In the genomic region with DNA sequence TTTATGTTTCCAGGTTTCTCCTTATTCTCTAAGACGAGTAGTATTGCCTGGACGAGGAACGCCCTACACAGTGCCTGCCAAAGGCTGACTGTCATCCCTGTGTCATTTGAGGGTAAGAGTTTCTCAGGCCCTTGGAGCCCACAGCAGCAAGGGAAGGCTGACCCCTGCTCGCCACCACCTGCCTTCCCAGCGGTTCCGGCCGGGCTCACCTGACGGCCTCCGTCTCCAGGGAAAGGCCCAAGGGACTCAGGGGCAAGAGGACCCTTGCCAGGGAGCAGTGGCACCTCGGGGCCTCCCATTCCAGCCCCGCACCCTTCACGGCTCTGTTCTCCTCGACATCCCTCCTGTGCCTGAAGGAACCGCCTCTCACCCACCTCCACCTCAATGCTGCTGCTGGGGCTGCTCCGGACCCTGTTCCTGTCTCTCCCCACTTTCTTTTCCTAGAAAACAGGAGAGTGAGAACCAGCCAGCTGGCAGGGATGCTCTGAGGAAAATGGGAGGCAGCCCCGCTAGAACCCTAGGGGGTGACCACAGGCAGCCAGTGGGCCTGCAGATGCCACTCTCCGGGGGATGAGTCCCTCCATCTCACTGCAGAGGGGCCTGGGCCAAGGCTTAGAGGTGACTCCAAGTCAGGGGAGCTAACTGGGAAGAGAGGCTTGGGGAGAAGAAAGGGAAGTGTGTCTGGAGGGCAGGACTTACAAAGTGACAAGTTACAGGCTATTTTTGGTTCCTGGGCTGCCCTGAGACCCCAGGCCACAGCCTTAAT, we compare ENCODE assay signal across 10 cellular contexts. TPM values are rescaled to one million over a fixed set of nuclear protein-coding genes. Genes with fewer than 3 reads are reported as not detected.
DNase-seq lines count a peak whose midpoint lies in the region; ATAC-seq and TF ChIP-seq lines count a peak whose summit lies in the region.
"Had no signal": no experiment of that assay in that cellular context is flagged by ENCODE, and none has a peak within 500 bp of the region (broad histone marks: within the 10 kb centered on the region; RNA-seq: fewer than 3 reads in every experiment).

No MANE protein-coding gene starts in this region.

- H3K4me1 ChIP-seq in SJSA1 (replicated peaks) = peaks cover 31% of the 10 kb centered on the region
- peaks cover 1% of the 10 kb centered on the region for H3K4me1 ChIP-seq in ovary (ENCODE audit: insufficient read depth)
- no peaks in the 10 kb centered on the region for H3K4me1 ChIP-seq in HAP-1

- no peak for TF ChIP-seq EP300 in ovary (IDR thresholded peaks at IDR 0.05)

- 70 to 82% (median 73%) methylated on average over 17 of the region's 17 CpGs for WGBS in ovary, 3 donors

- no peak for TF ChIP-seq CTCF in ovary (IDR thresholded peaks at IDR 0.05)

- H3K9me3 ChIP-seq in SJSA1 (replicated peaks) (no peaks in the 10 kb centered on the region), ovary (no peaks in the 10 kb centered on the region), HAP-1 (no peaks in the 10 kb centered on the region)

- DNase-seq in AG20443 (ENCODE audit: low spot score) (peak; percentile 54), SJSA1 (ENCODE audit: low read depth in 1 of 2, low spot score in 2 of 2) (no peak), left ventricle myocardium superior (peak; percentile 36), ovary (no peak), T-helper 1 cell (no peak), NCI-H1105 treated with DMSO at 0.1 percent for 48 hours (lab: John Stamatoyannopoulos, UW) (no peak), T-helper 9 cell (no peak), HAP-1 (ENCODE audit: low spot score in 2 of 2) (no peak)
- DNase-seq: stimulated activated naive CD4-positive, alpha-beta T cell treated with Interleukin-2 at 50 U/mL for 16 hours had no signal

- no peak for TF ChIP-seq POLR2A in ovary (IDR thresholded peaks at IDR 0.05)

- in situ Hi-C loops in HAP-1 (cut with MboI; ENCODE audit: low sequenced_read_pairs) = no loop called here

- intact Hi-C loops in left ventricle myocardium superior (cut with micrococcal nuclease) = no loop called here
- intact Hi-C loops in ovary (cut with DNase I) = no loop called here

- ATAC-seq in left ventricle myocardium superior = peak; percentile 10

- peak overlapping the region; percentile 85; the same call in 1 of the 2 replicates for H3K4me3 ChIP-seq in SJSA1
- peak overlapping the region; percentile 56 for H3K4me3 ChIP-seq in ovary
- H3K4me3 ChIP-seq in HAP-1 = no peak overlapping the region

- H3K27me3 ChIP-seq in SJSA1 (replicated peaks) (no peaks in the 10 kb centered on the region), ovary (no peaks in the 10 kb centered on the region), HAP-1 (ENCODE audit: low read depth) (peaks cover 8% of the 10 kb centered on the region; the same call in 1 of the 2 replicates)

- H3K27ac ChIP-seq in SJSA1 (no peak overlapping the region), ovary (no peak overlapping the region)

- peaks cover 4% of the 10 kb centered on the region for H3K36me3 ChIP-seq in SJSA1
- H3K36me3 ChIP-seq in ovary = no peaks in the 10 kb centered on the region
- H3K36me3 ChIP-seq in HAP-1 (replicated peaks) = no peaks in the 10 kb centered on the region

RNA-seq across cellular contexts. Expression of a gene that starts 1.8 kb away (rescaled TPM):
- total RNA-seq in SJSA1 (2014; rRNA removed; shearing (Covaris generic)) = 5.3 and 9.0 TPM in 2 replicates
- total RNA-seq in left ventricle myocardium superior = 274 TPM
- total RNA-seq in ovary = 10 to 100 TPM in 4 of 7 donors, 1 to 10 TPM in 3; 3.8 to 70.4 (median 19.1) TPM
- 10 to 100 TPM; 12.7 to 31.0 TPM for polyA plus RNA-seq in ovary
- total RNA-seq: NCI-H460 had no signal

RNA-seq across cellular contexts. Expression of a gene that starts 27.5 kb away (rescaled TPM):
- total RNA-seq in SJSA1 (2014; rRNA removed; shearing (Covaris generic)) = not detected in 2 replicates
- total RNA-seq in left ventricle myocardium superior (0.25 TPM), ovary (not detected)
- polyA plus RNA-seq in ovary = under 1 TPM in 1 of 2 donors, not detected in 1; 0.18 TPM
- total RNA-seq: NCI-H460 had no signal

RNA-seq across cellular contexts. Expression of a gene that starts 27.8 kb away (rescaled TPM):
- 11.2 and 11.4 TPM in 2 replicates for total RNA-seq in SJSA1 (2014; rRNA removed; shearing (Covaris generic))
- total RNA-seq in left ventricle myocardium superior (3.1 TPM), ovary (1 to 10 TPM; 6.1 to 9.8 (median 6.9) TPM)
- 1 to 10 TPM; 5.1 to 8.5 TPM for polyA plus RNA-seq in ovary

Comparison
In these comparisons a context has a peak if more than half of its experiments do, and no peak if none do; other contexts are left out.
1. DNase-seq: peak in AG20443 (single experiment) and left ventricle myocardium superior (single experiment); none in SJSA1 (0 of 2), ovary (0 of 5), T-helper 1 cell (0 of 5), NCI-H1105 treated with DMSO at 0.1 percent for 48 hours (single experiment), T-helper 9 cell (single experiment) and HAP-1 (0 of 2).